In the genomic region with DNA sequence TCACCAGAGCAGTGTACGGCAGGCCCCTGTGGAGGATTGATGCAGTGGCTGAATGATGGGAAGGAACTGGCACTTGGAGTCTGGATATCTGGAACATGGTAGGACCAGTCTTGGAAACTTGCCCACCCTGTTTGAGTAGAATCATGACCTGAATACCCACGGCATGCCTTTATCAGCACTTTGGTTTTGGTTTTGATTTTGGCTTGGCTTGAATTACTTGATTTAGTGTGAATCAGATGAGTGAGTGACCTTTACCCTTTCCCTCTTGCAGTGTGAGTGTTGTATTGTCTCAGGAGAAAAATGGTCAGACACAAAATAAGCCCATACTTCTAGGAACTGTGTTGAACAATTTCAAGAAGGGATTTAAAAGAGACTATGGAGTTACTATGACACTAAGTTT, we compare ENCODE assay signal across 19 cellular contexts.
DNase-seq lines count a peak whose midpoint lies in the region; ATAC-seq and TF ChIP-seq lines count a peak whose summit lies in the region.
"Had no signal": no experiment of that assay in that cellular context is flagged by ENCODE, and none has a peak within 500 bp of the region (broad histone marks: within the 10 kb centered on the region; RNA-seq: fewer than 3 reads in every experiment).

No MANE protein-coding gene starts in this region.

- no peak for TF ChIP-seq CTCF in activated B cell treated with CpG ODN at 0.5 μM for 24 hours (IDR thresholded peaks at IDR 0.05)
- no peak for TF ChIP-seq CTCF in SK-N-SH (IDR thresholded peaks at IDR 0.05)

- TF ChIP-seq EP300 in SK-N-SH (IDR thresholded peaks at IDR 0.05; ENCODE audit: borderline replicate concordance in 1 of 2, low read depth in 1 of 2, low read length in 1 of 2), result no peak

- DNase-seq in activated B cell treated with CpG ODN at 0.5 μM for 24 hours (no peak), NCI-H1436 (lab: John Stamatoyannopoulos, UW) (no peak), SK-N-SH (no peak)
- DNase-seq in stimulated activated naive CD8-positive, alpha-beta T cell treated with anti-CD3 and anti-CD28 coated beads, Interleukin-15, amount 100 ng/mL, for 72 hours, result no peak
- DNase-seq in activated CD8-positive, alpha-beta memory T cell treated with anti-CD3 and anti-CD28 coated beads, Interleukin-2, amount 50 U/mL, for 48 hours, result no peak
- DNase-seq: ACHN; AML-193; Caco-2; CD4-positive, CD25-positive, alpha-beta regulatory T cell; DMS53; NCI-H146; NCI-H2081; NCI-H510A; NCI-H82 had no signal

- CTCF ChIA-PET in activated B cell treated with CpG ODN at 0.5 μM for 24 hours (lab: Charles Lee) (no interaction called here), SK-N-SH (lab: Yijun Ruan, JAX) (no interaction called here)

- no peaks in the 10 kb centered on the region for H3K36me3 Mint-ChIP-seq in activated B cell treated with CpG ODN at 0.5 μM for 24 hours (ENCODE audit: low read depth)
- H3K36me3 Mint-ChIP-seq: CD4-positive, CD25-positive, alpha-beta regulatory T cell had no signal

- no peaks in the 10 kb centered on the region for H3K79me2 ChIP-seq in SK-N-SH (ENCODE audit: insufficient read depth)

- TF ChIP-seq RAD21 in SK-N-SH (IDR thresholded peaks at IDR 0.05; ENCODE audit: low read length), result no peak

- no peaks in the 10 kb centered on the region for H3K9me3 Mint-ChIP-seq in activated B cell treated with CpG ODN at 0.5 μM for 24 hours
- no peaks in the 10 kb centered on the region for H3K9me3 Mint-ChIP-seq in stimulated activated naive CD8-positive, alpha-beta T cell treated with anti-CD3 and anti-CD28 coated beads, Interleukin-15, amount 100 ng/mL, for 72 hours
- H3K9me3 Mint-ChIP-seq: CD4-positive, CD25-positive, alpha-beta regulatory T cell had no signal

- no peaks in the 10 kb centered on the region for H3K9me3 ChIP-seq in SK-N-SH
- H3K9me3 ChIP-seq: Caco-2, HAP-1 had no signal

- H3K36me3 ChIP-seq in SK-N-SH (replicated peaks in 1 of 2; ENCODE audit: control insufficient read depth in 1 of 2, insufficient read depth in 2 of 2, low read length in 1 of 2), result no peaks in the 10 kb centered on the region
- H3K36me3 ChIP-seq: HAP-1 had no signal

- no peak overlapping the region for H3K4me2 ChIP-seq in SK-N-SH
- H3K4me2 ChIP-seq: KMS-11 had no signal

- H3K4me1 Mint-ChIP-seq in activated B cell treated with CpG ODN at 0.5 μM for 24 hours, result peaks cover 56% of the 10 kb centered on the region
- no peaks in the 10 kb centered on the region for H3K4me1 Mint-ChIP-seq in stimulated activated naive CD8-positive, alpha-beta T cell treated with anti-CD3 and anti-CD28 coated beads, Interleukin-15, amount 100 ng/mL, for 72 hours
- H3K4me1 Mint-ChIP-seq: CD4-positive, CD25-positive, alpha-beta regulatory T cell had no signal

- no peak overlapping the region for H3K9ac ChIP-seq in SK-N-SH
- H3K9ac ChIP-seq: KMS-11 had no signal

- no peak overlapping the region for H3K4me3 ChIP-seq in SK-N-SH (ENCODE audit: low read depth in 2 of 2, low read length in 1 of 2)
- H3K4me3 ChIP-seq: HAP-1 had no signal

- intact Hi-C loops in activated B cell treated with CpG ODN at 0.5 μM for 24 hours (cut with micrococcal nuclease), result loop anchor here (2.0 to 5.0 kb wide), 2 partner anchors 1084 to 1263 kb away; no protein-coding TSS in a partner anchor

- H2AFZ ChIP-seq in SK-N-SH (ENCODE audit: low read depth), result no peak overlapping the region

- peak; percentile 1 for ATAC-seq in GM19043 (IDR thresholded peaks at IDR 0.05; ENCODE audit: low read depth, unreplicated experiment)
- ATAC-seq in HG03045 (IDR thresholded peaks at IDR 0.05; ENCODE audit: unreplicated experiment), result peak; percentile 11
- ATAC-seq in activated B cell treated with CpG ODN at 0.5 μM for 24 hours (ENCODE audit: low read depth), result peak; percentile 22
- no peak for ATAC-seq in stimulated activated naive CD8-positive, alpha-beta T cell treated with anti-CD3 and anti-CD28 coated beads, Interleukin-15, amount 100 ng/mL, for 72 hours
- ATAC-seq: Panc1 had no signal

- H4K20me1 ChIP-seq in SK-N-SH (ENCODE audit: insufficient read depth), result no peaks in the 10 kb centered on the region

- no CpG with 5 or more reads among the region's 2 CpGs for WGBS in SK-N-SH (ENCODE audit: low lambda C conversion rate)

- H3F3A ChIP-seq in SK-N-SH (replicated peaks; ENCODE audit: insufficient read depth), result no peaks in the 10 kb centered on the region

- no peaks in the 10 kb centered on the region for H3K9me2 ChIP-seq in SK-N-SH

- peak overlapping the region; percentile 75 for H3K27ac Mint-ChIP-seq in activated B cell treated with CpG ODN at 0.5 μM for 24 hours
- H3K27ac Mint-ChIP-seq in stimulated activated naive CD8-positive, alpha-beta T cell treated with anti-CD3 and anti-CD28 coated beads, Interleukin-15, amount 100 ng/mL, for 72 hours, result no peak overlapping the region
- H3K27ac Mint-ChIP-seq: CD4-positive, CD25-positive, alpha-beta regulatory T cell had no signal

- H3K4me3 Mint-ChIP-seq in activated B cell treated with CpG ODN at 0.5 μM for 24 hours, result peak overlapping the region; percentile 53
- H3K4me3 Mint-ChIP-seq in stimulated activated naive CD8-positive, alpha-beta T cell treated with anti-CD3 and anti-CD28 coated beads, Interleukin-15, amount 100 ng/mL, for 72 hours, result no peak overlapping the region
- H3K4me3 Mint-ChIP-seq: CD4-positive, CD25-positive, alpha-beta regulatory T cell had no signal

- H3K4me1 ChIP-seq in SK-N-SH (ENCODE audit: control insufficient read depth in 1 of 2, insufficient read depth in 2 of 2, low read depth in 1 of 2, low read length in 1 of 2), result no peaks in the 10 kb centered on the region
- H3K4me1 ChIP-seq: Caco-2, HAP-1 had no signal

- POLR2A ChIA-PET in activated B cell treated with CpG ODN at 0.5 μM for 24 hours (lab: Charles Lee), result no interaction called here
- POLR2A ChIA-PET in SK-N-SH (lab: Yijun Ruan, JAX), result no interaction called here

- no peak overlapping the region for H3K27ac ChIP-seq in SK-N-SH (ENCODE audit: low read depth in 2 of 2, low read length in 1 of 2)
- H3K27ac ChIP-seq: KMS-11 had no signal

- no peaks in the 10 kb centered on the region for H3K27me3 Mint-ChIP-seq in activated B cell treated with CpG ODN at 0.5 μM for 24 hours
- no peaks in the 10 kb centered on the region for H3K27me3 Mint-ChIP-seq in stimulated activated naive CD8-positive, alpha-beta T cell treated with anti-CD3 and anti-CD28 coated beads, Interleukin-15, amount 100 ng/mL, for 72 hours
- H3K27me3 Mint-ChIP-seq: CD4-positive, CD25-positive, alpha-beta regulatory T cell had no signal

- H3K27me3 ChIP-seq in SK-N-SH (ENCODE audit: insufficient read depth), result no peaks in the 10 kb centered on the region

TF ChIP-seq in SK-N-SH, 30 proteins besides CTCF, POLR2A, EP300 and RAD21:
- no peak for TF ChIP-seq FOSL2 (IDR thresholded peaks at IDR 0.05; ENCODE audit: borderline replicate concordance, low read depth)
- no peak for TF ChIP-seq MAX (IDR thresholded peaks at IDR 0.05; ENCODE audit: low read depth)
- TF ChIP-seq POLR2AphosphoS5 (IDR thresholded peaks at IDR 0.05; ENCODE audit: low read depth, low read length), result no peak
- no peak for TF ChIP-seq JUND (IDR thresholded peaks at IDR 0.05)
- TF ChIP-seq NRF1 (IDR thresholded peaks at IDR 0.05; ENCODE audit: low read depth, low read length), result no peak
